Comparison of ENCODE assay signal across 1 cellular context in the genomic region with DNA sequence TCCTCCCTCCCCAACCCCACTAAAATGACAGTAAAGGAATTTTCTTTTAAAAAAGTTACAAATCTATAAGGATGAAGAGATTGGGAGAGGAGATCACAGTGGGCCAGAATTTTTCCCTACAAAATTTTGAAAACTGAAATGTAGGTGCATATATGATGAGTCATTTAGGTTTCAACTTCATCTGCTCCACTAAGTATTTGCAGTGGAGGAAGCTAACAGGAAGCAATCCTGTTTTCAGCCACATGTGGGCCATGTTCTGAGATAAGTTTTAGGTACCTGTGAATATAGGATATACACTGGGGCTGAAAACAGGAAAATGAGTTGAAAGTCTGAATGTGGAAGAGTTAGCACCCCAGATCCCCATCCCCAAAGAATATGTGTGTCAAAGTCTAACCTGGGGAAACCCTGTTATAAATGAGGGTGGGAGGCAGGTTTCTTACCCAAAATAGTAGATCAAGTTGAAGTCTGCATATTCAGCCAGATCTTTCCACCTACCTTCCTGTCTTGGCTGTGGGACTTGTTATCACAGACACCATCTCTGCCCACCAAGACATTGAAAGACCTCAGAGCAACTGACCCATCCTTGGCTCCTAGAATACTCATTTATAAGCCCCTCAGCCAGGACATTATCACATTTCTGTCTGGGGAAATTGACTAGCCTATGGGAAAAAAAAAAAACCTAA.
TF ChIP-seq lines count a peak whose summit lies in the region.

No MANE protein-coding gene starts in this region.

TF ChIP-seq in SK-N-SH treated with all-trans-retinoic acid at 6 μM for 48 hours, 23 proteins besides CTCF, POLR2A, EP300 and RAD21 (continued from another document):
- no peak for TF ChIP-seq ISL1 (CRISPR knock-in tag; IDR thresholded peaks at IDR 0.05)
- no peak for TF ChIP-seq ARNTL (CRISPR knock-in tag; IDR thresholded peaks at IDR 0.05; ENCODE audit: borderline replicate concordance, low read depth)
- TF ChIP-seq TOX (CRISPR knock-in tag; IDR thresholded peaks at IDR 0.05; ENCODE audit: borderline replicate concordance), result no peak
